28 cellular contexts compared by ENCODE assay signal in the genomic region with DNA sequence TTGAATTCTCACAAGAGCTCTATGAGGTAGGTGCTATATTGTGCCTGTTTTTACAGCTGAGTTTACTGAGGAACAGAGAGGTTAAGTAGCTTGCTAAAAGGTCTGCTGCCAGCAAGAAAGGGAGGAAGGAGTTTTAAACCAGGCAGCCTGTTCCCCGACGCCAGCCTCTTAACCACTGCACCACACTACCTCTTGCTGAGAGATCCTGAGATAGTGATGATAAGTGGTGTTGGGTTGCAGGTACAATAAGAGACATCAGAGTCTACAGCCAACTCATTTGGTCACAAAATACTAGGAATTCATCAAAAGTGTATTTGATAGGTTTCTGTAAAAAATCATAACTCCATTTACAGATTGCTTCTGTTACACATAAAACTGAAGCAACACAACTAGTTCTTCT.
"Had no signal": no experiment of that assay in that cellular context is flagged by ENCODE, and none has a peak within 500 bp of the region (broad histone marks: within the 10 kb centered on the region; RNA-seq: fewer than 3 reads in every experiment).

No MANE protein-coding gene starts in this region.

- H3K9me3 Mint-ChIP-seq: stimulated activated effector memory CD8-positive, alpha-beta T cell treated with anti-CD3 and anti-CD28 coated beads, Interleukin-12 subunit alpha, Interleukin-12 subunit beta, amount 100 ng/mL, for 72 hours; stimulated activated naive B cell treated with anti-CD40 and anti-IgM and Interleukin-4, amounts not matched to agents 10 μg/mL and 1 μg/mL and 100 μg/mL, for 72 hours; stimulated activated naive CD8-positive, alpha-beta T cell treated with anti-CD3 and anti-CD28 coated beads, Interleukin-15, Interleukin-2, amounts not matched to agents 100 ng/mL and 50 ng/mL, for 24 hours; type B pancreatic cell had no signal

- H3K27ac Mint-ChIP-seq: stimulated activated effector memory CD8-positive, alpha-beta T cell treated with anti-CD3 and anti-CD28 coated beads, Interleukin-12 subunit alpha, Interleukin-12 subunit beta, amount 100 ng/mL, for 72 hours; stimulated activated memory B cell treated with anti-CD40 and anti-IgM and Interleukin-4, amounts not matched to agents 10 μg/mL and 1 μg/mL and 100 μg/mL, for 72 hours; stimulated activated naive B cell treated with anti-CD40 and anti-IgM and Interleukin-4, amounts not matched to agents 10 μg/mL and 1 μg/mL and 100 μg/mL, for 72 hours; stimulated activated naive CD8-positive, alpha-beta T cell treated with anti-CD3 and anti-CD28 coated beads, Interleukin-15, Interleukin-2, amounts not matched to agents 100 ng/mL and 50 ng/mL, for 24 hours; type B pancreatic cell had no signal

- H3K9me3 ChIP-seq: stomach, suprapubic skin, testis, thoracic aorta, thyroid gland, tibial artery, tibial nerve, transverse colon, upper lobe of left lung, upper lobe of right lung, uterus, vagina had no signal

- DNase-seq: stimulated activated CD4-positive, alpha-beta T cell treated with anti-CD3 and anti-CD28 coated beads, Interleukin-2, amount 100 ng/mL, for 48 hours; stimulated activated CD4-positive, alpha-beta T cell treated with anti-CD3 and anti-CD28 coated beads, Interleukin-4, amount 100 ng/mL, for 1 hour; stimulated activated CD4-positive, alpha-beta T cell treated with anti-CD3 and anti-CD28 coated beads, Interleukin-4, amount 100 ng/mL, for 24 hours; stimulated activated CD4-positive, alpha-beta T cell treated with anti-CD3 and anti-CD28 coated beads, Interleukin-4, amount 100 ng/mL, for 4 hours; stimulated activated CD8-positive, alpha-beta memory T cell treated with anti-CD3 and anti-CD28 coated beads, Interleukin-4, amount 100 ng/mL, for 48 hours; stimulated activated naive B cell treated with anti-CD40 and anti-IgM and Interleukin-4, amounts not matched to agents 10 μg/mL and 1 μg/mL and 100 μg/mL, for 72 hours; stimulated activated naive CD4-positive, alpha-beta T cell; stimulated activated naive CD4-positive, alpha-beta T cell treated with Interleukin-2 at 50 U/mL for 16 hours; stimulated activated naive CD8-positive, alpha-beta T cell treated with anti-CD3 and anti-CD28 coated beads, Interleukin-15, Interleukin-2, amounts not matched to agents 100 U/mL and 50 U/mL, for 24 hours; stomach; substantia nigra; testis; thyroid gland; tibial artery; transverse colon; trophoblast cell; upper lobe of left lung; upper lobe of right lung; uterus had no signal

- FAIRE-seq: urothelium cell line had no signal

- H3K27ac ChIP-seq: stomach, suprapubic skin, testis, thoracic aorta, thyroid gland, tibial artery, tibial nerve, transverse colon, upper lobe of left lung, upper lobe of right lung, uterus, vagina had no signal

- H3K27me3 ChIP-seq: stomach, suprapubic skin, testis, thyroid gland, tibial artery, tibial nerve, transverse colon, upper lobe of left lung, upper lobe of right lung, uterus, vagina had no signal

- H3K4me3 Mint-ChIP-seq: stimulated activated effector memory CD8-positive, alpha-beta T cell treated with anti-CD3 and anti-CD28 coated beads, Interleukin-12 subunit alpha, Interleukin-12 subunit beta, amount 100 ng/mL, for 72 hours; stimulated activated memory B cell treated with anti-CD40 and anti-IgM and Interleukin-4, amounts not matched to agents 10 μg/mL and 1 μg/mL and 100 μg/mL, for 72 hours; stimulated activated naive B cell treated with anti-CD40 and anti-IgM and Interleukin-4, amounts not matched to agents 10 μg/mL and 1 μg/mL and 100 μg/mL, for 72 hours; stimulated activated naive CD8-positive, alpha-beta T cell treated with anti-CD3 and anti-CD28 coated beads, Interleukin-15, Interleukin-2, amounts not matched to agents 100 ng/mL and 50 ng/mL, for 24 hours; type B pancreatic cell had no signal

- H3K4me3 ChIP-seq: stomach, suprapubic skin, testis, thoracic aorta, thyroid gland, tibial artery, tibial nerve, transverse colon, upper lobe of left lung, upper lobe of right lung, uterus, vagina had no signal

- H3K4me1 ChIP-seq: suprapubic skin, testis had no signal

- H3K36me3 ChIP-seq: stomach, suprapubic skin, thoracic aorta, thyroid gland, tibial artery, tibial nerve, transverse colon, upper lobe of left lung, upper lobe of right lung, uterus, vagina had no signal

- H3K27me3 Mint-ChIP-seq: stimulated activated memory B cell treated with anti-CD40 and anti-IgM and Interleukin-4, amounts not matched to agents 10 μg/mL and 1 μg/mL and 100 μg/mL, for 72 hours; stimulated activated naive CD8-positive, alpha-beta T cell treated with anti-CD3 and anti-CD28 coated beads, Interleukin-15, Interleukin-2, amounts not matched to agents 100 ng/mL and 50 ng/mL, for 24 hours had no signal

- ATAC-seq: stimulated activated effector memory CD8-positive, alpha-beta T cell treated with anti-CD3 and anti-CD28 coated beads, Interleukin-12 subunit alpha, Interleukin-12 subunit beta, amount 100 ng/mL, for 72 hours; stimulated activated memory B cell treated with anti-CD40 and anti-IgM and Interleukin-4, amounts not matched to agents 10 μg/mL and 1 μg/mL and 100 μg/mL, for 72 hours; stimulated activated naive B cell treated with anti-CD40 and anti-IgM and Interleukin-4, amounts not matched to agents 10 μg/mL and 1 μg/mL and 100 μg/mL, for 72 hours; stimulated activated naive CD8-positive, alpha-beta T cell treated with anti-CD3 and anti-CD28 coated beads, Interleukin-15, Interleukin-2, amounts not matched to agents 100 U/mL and 50 U/mL, for 24 hours; upper lobe of right lung had no signal
